8 cellular contexts compared by ENCODE assay signal in the genomic region with DNA sequence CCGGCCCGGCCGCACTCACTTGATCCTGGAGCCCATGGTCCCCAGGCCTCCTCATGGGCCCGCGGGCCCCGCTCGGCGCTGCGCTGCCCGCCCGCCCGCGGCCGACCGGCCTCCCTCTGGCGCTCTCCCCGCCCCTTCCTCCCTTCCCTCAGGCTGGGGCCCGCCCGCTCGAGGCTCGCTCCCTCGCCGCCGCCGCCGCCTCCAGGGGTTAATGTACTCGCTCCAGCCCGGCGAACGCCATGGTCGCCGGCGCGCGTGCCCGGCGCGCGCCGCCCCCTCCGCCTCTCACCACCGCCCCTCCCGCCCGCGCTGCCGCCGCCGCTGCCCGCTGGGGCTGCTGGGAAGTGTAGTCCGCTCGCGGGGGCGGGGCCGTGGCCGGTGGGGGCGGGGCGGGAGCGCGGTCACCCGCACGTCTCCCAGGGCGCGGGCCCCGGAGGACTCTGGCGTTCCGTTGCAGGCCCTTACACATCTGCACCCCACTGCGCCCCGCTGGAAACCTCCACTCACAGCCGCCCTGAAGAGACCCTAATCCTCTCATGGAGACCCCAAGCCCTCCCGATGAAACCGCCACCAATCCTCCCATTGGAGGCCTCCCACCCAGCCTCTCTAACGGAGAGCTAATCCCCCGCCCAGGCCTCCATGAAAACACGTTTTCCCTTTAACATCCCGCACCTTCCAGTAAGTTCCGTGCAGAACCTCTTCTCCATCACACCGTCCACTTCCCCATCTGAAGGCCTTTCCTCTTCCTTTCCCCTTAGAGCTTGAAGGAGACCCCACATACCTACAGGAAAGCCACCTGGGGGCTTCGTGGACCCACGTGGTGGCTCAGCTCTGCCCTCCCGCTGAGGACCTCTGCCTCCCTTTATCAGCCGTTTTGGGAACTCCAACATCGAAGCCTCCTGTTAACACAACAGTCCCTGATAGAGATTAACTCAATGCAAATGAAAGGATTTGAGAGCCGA. TPM values are rescaled to one million over a fixed set of nuclear protein-coding genes. Genes with fewer than 3 reads are reported as not detected.
DNase-seq lines count a peak whose midpoint lies in the region; ATAC-seq, FAIRE-seq and TF ChIP-seq lines count a peak whose summit lies in the region.

A gene with protein sequence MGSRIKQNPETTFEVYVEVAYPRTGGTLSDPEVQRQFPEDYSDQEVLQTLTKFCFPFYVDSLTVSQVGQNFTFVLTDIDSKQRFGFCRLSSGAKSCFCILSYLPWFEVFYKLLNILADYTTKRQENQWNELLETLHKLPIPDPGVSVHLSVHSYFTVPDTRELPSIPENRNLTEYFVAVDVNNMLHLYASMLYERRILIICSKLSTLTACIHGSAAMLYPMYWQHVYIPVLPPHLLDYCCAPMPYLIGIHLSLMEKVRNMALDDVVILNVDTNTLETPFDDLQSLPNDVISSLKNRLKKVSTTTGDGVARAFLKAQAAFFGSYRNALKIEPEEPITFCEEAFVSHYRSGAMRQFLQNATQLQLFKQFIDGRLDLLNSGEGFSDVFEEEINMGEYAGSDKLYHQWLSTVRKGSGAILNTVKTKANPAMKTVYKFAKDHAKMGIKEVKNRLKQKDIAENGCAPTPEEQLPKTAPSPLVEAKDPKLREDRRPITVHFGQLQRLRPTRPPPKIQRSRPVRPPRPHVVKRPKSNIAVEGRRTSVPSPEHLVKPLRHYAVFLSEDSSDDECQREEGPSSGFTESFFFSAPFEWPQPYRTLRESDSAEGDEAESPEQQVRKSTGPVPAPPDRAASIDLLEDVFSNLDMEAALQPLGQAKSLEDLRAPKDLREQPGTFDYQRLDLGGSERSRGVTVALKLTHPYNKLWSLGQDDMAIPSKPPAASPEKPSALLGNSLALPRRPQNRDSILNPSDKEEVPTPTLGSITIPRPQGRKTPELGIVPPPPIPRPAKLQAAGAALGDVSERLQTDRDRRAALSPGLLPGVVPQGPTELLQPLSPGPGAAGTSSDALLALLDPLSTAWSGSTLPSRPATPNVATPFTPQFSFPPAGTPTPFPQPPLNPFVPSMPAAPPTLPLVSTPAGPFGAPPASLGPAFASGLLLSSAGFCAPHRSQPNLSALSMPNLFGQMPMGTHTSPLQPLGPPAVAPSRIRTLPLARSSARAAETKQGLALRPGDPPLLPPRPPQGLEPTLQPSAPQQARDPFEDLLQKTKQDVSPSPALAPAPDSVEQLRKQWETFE (minus strand): TSS at position 257 of the 962 bp plus-strand sequence. CDS start 221 bp downstream, at position 36.

- no peaks in the 10 kb centered on the region for H3K36me3 ChIP-seq in ACC112 (ENCODE audit: insufficient read depth, low read length)
- no peaks in the 10 kb centered on the region for H3K36me3 ChIP-seq in keratinocyte (ENCODE audit: control insufficient read depth in 2 of 2, extremely low read depth in 1 of 2, insufficient read depth in 2 of 2, low read length in 2 of 2)

- peaks cover 4% of the 10 kb centered on the region for H4K20me1 ChIP-seq in keratinocyte (ENCODE audit: control insufficient read depth, extremely low read depth, insufficient read depth, low read length)

- dilution Hi-C loops in keratinocyte (cut with MboI; ENCODE audit: extremely low pct_ligation_motif_present, low sequenced_read_pairs) = no loop called here

- DNase-seq in NCI-H226 (peak; percentile 79), keratinocyte (ENCODE audit: low read depth, low spot score) (peak; percentile 4)
- DNase-seq in activated CD4-positive, CD25-positive, alpha-beta regulatory T cell treated with anti-CD3 and anti-CD28 coated beads, Interleukin-2, amount 50 U/mL, for 16 hours (ENCODE audit: low read depth, low spot score) = peak; percentile 70
- peak; percentile 67 to 73 for DNase-seq in central memory CD8-positive, alpha-beta T cell (ENCODE audit: low spot score in 2 of 2)
- DNase-seq in stimulated activated CD4-positive, alpha-beta T cell treated with anti-CD3 and anti-CD28 coated beads, Interleukin-12 subunit alpha, Interleukin-12 subunit beta, amount 100 ng/mL, for 48 hours (ENCODE audit: low read depth in 2 of 3, low spot score in 1 of 3) = peak; percentile 75 to 88 (median 83)

- no peaks in the 10 kb centered on the region for H3K27me3 ChIP-seq in ACC112 (ENCODE audit: insufficient read depth, low read length)
- peaks cover 5% of the 10 kb centered on the region for H3K27me3 ChIP-seq in keratinocyte (ENCODE audit: control insufficient read depth, extremely low read depth, insufficient read depth, low read length)

- H3K4me2 ChIP-seq in keratinocyte (ENCODE audit: control insufficient read depth, extremely low read depth, insufficient read depth, low read depth, low read length) = peak within 1 kb of the TSS; percentile 76

- H3K27me3 Mint-ChIP-seq in central memory CD8-positive, alpha-beta T cell = peaks cover 18% of the 10 kb centered on the region

- peak within 1 kb of the TSS; percentile 88 for H3K27ac Mint-ChIP-seq in central memory CD8-positive, alpha-beta T cell (ENCODE audit: low read depth)

- H3K4me1 ChIP-seq in ACC112 (ENCODE audit: control insufficient read depth, insufficient read depth, low read length, unreplicated experiment) (peaks cover 26% of the 10 kb centered on the region), keratinocyte (ENCODE audit: control insufficient read depth, extremely low read depth, insufficient read depth, low read length) (peaks cover 20% of the 10 kb centered on the region)

- H3K4me3 Mint-ChIP-seq in central memory CD8-positive, alpha-beta T cell = peak within 1 kb of the TSS; percentile 86

- ATAC-seq in GM18868 (IDR thresholded peaks at IDR 0.05; ENCODE audit: unreplicated experiment) = peak; percentile 79
- ATAC-seq in HG03108 (IDR thresholded peaks at IDR 0.05; ENCODE audit: unreplicated experiment) = peak; percentile 72
- ATAC-seq in central memory CD8-positive, alpha-beta T cell (replicated peaks; ENCODE audit: extremely low read depth, poor library complexity, severe bottlenecking) = peak; percentile 95

- H3K9me1 ChIP-seq in keratinocyte (ENCODE audit: control insufficient read depth, extremely low read depth, insufficient read depth, low read length) = no peaks in the 10 kb centered on the region

- peak within 1 kb of the TSS; percentile 66 for H3K9ac ChIP-seq in keratinocyte (ENCODE audit: control insufficient read depth, extremely low read depth, insufficient read depth, low read length)

- H3K79me2 ChIP-seq in ACC112 (ENCODE audit: control insufficient read depth, insufficient read depth, low read length, unreplicated experiment) = peaks cover 21% of the 10 kb centered on the region
- peaks cover 17% of the 10 kb centered on the region for H3K79me2 ChIP-seq in keratinocyte (ENCODE audit: control insufficient read depth, insufficient read depth, low read length)

- no peak for FAIRE-seq in keratinocyte (lab: Jason Lieb, UNC)

- H3K4me3 ChIP-seq in ACC112 (ENCODE audit: low read depth, low read length) (peak within 1 kb of the TSS; percentile 78), keratinocyte (ENCODE audit: control insufficient read depth in 2 of 3, extremely low read depth in 1 of 3, insufficient read depth in 2 of 3, low read depth in 1 of 3, low read length in 3 of 3) (peak within 1 kb of the TSS; percentile 68 to 76 (median 74))

- H3K9me3 Mint-ChIP-seq in central memory CD8-positive, alpha-beta T cell = no peaks in the 10 kb centered on the region

- H2AFZ ChIP-seq in ACC112 (ENCODE audit: low read length, unreplicated experiment) = peak within 1 kb of the TSS; percentile 61
- H2AFZ ChIP-seq in keratinocyte (ENCODE audit: control insufficient read depth, low read length) = peak within 1 kb of the TSS; percentile 38

- TF ChIP-seq CTCF in keratinocyte (optimal IDR thresholded peaks at IDR 0.05 in 1 of 3, IDR thresholded peaks at IDR 0.05 in 1 of 3, conservative IDR thresholded peaks at IDR 0.05 in 1 of 3; ENCODE audit: extremely low read depth in 1 of 3, insufficient read depth in 2 of 3, low read length in 3 of 3) = no peak

- H3K27ac ChIP-seq in ACC112 (ENCODE audit: low read depth, low read length) (no peak within 1 kb of the TSS), keratinocyte (ENCODE audit: control insufficient read depth, insufficient read depth, low read length) (peak within 1 kb of the TSS; percentile 18)

- H3K4me1 Mint-ChIP-seq in central memory CD8-positive, alpha-beta T cell = peaks cover 27% of the 10 kb centered on the region

- H3K36me3 Mint-ChIP-seq in central memory CD8-positive, alpha-beta T cell (ENCODE audit: insufficient read depth) = peaks cover 6% of the 10 kb centered on the region

- H3K9me3 ChIP-seq in keratinocyte (ENCODE audit: control insufficient read depth, low read depth, low read length) = no peaks in the 10 kb centered on the region

RNA-seq across cellular contexts. Expression of the gene that starts here (rescaled TPM):
- polyA plus RNA-seq in keratinocyte = 11.8 to 20.0 TPM (median 13.0 TPM) in 3 replicates
- 7.8 TPM for polyA plus RNA-seq in keratinocyte (2011; ENCODE audit: low read depth)
- 17.4 TPM in 2 replicates for polyA plus RNA-seq in keratinocyte (2011; cell fraction: cytosol; rRNA removed)
- 17.2 and 23.9 TPM in 2 replicates for polyA plus RNA-seq in keratinocyte (2011; cell fraction: nucleus; rRNA removed)
- 8.2 and 14.8 TPM in 2 replicates for polyA plus RNA-seq in keratinocyte (2012; ENCODE audit: low replicate concordance)
- 30.1 to 96.8 TPM (median 32.2 TPM) in 3 replicates for polyA minus RNA-seq in keratinocyte
- 23.4 TPM for polyA minus RNA-seq in keratinocyte (2011; cell fraction: cytosol; rRNA and poly(A)+ RNA removed)
- polyA minus RNA-seq in keratinocyte (2011; cell fraction: nucleus; rRNA and poly(A)+ RNA removed) = 19.6 and 28.0 TPM in 2 replicates

Comparison
In these comparisons a context has a peak if more than half of its experiments do, and no peak if none do; other contexts are left out.
1. DNase-seq: peak in every context shown above with its lines; median percentile 83 in stimulated activated CD4-positive, alpha-beta T cell treated with anti-CD3 and anti-CD28 coated beads, Interleukin-12 subunit alpha, Interleukin-12 subunit beta, amount 100 ng/mL, for 48 hours; 79 in NCI-H226; 70 in activated CD4-positive, CD25-positive, alpha-beta regulatory T cell treated with anti-CD3 and anti-CD28 coated beads, Interleukin-2, amount 50 U/mL, for 16 hours; 70 in central memory CD8-positive, alpha-beta T cell; 4 in keratinocyte.